In the genomic region with DNA sequence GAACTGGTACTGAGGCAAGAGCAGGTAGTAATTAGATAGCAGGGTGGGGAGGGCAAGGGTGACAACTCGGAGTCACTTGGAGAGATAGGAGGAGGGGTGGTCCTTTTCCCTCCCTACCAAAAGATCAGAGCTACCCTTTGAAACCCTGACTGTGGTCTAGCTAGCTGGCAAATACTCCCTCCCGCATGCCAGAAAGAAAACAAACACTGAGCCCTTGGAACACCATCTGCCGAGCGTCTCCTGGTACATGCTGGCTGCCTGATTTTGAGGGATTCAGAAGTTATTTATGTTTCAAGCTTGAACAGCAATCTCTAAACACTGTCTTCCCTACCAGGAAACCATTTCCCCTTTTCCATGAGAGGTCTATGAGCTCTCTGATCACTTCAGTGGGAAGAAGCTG, we compare ENCODE assay signal across 25 cellular contexts.
DNase-seq lines count a peak whose midpoint lies in the region; ATAC-seq, FAIRE-seq and TF ChIP-seq lines count a peak whose summit lies in the region.
"Had no signal": no experiment of that assay in that cellular context is flagged by ENCODE, and none has a peak within 500 bp of the region (broad histone marks: within the 10 kb centered on the region; RNA-seq: fewer than 3 reads in every experiment).

No MANE protein-coding gene starts in this region.

- no peak overlapping the region for H3K23ac ChIP-seq in H1 (ENCODE audit: insufficient read length)

- CTCF ChIA-PET in H1 (lab: Charles Lee; ENCODE audit: partially characterized antibody), result interaction anchor here (1.0 to 2.6 kb wide), 2 partner anchors 14 to 69 kb away, joined by 3 to 12 read pairs; no protein-coding TSS in a partner anchor

- 83% methylated on average over 4 of the region's 4 CpGs; no CpG with 5 or more reads in 1 of the 2 experiments for WGBS in H1 (ENCODE audit: extremely low coverage in 1 of 2, insufficient coverage in 1 of 2, insufficient read length in 1 of 2, insufficient replicate concordance in 2 of 2, low coverage in 1 of 2, low lambda C conversion rate in 2 of 2, missing lambda C conversion rate in 1 of 2), 2 experiments

- no peak overlapping the region for H3K27ac ChIP-seq in H1 (ENCODE audit: low read depth, low read length)
- H3K27ac ChIP-seq: psoas muscle, RWPE1, thyroid gland had no signal

- H2BK5ac ChIP-seq in H1 (ENCODE audit: low read depth, low read length), result no peak overlapping the region

- H3K4me1 Mint-ChIP-seq in neural crest cell, result no peaks in the 10 kb centered on the region
- H3K4me1 Mint-ChIP-seq in activated T-cell treated with anti-CD3 and anti-CD28 coated beads, Interleukin-2, amount 50 U/mL, for 72 hours (ENCODE audit: low read depth), result peaks cover 9% of the 10 kb centered on the region
- no peaks in the 10 kb centered on the region for H3K4me1 Mint-ChIP-seq in natural killer cell treated with Interleukin-12 subunit alpha and Interleukin-12 subunit beta and Interleukin-15 and Interleukin-18, amount 100 ng/mL, for 72 hours (ENCODE audit: low read depth in 2 of 2)
- H3K4me1 Mint-ChIP-seq: brain, GM23338 had no signal

- TF ChIP-seq CTCF in H1 (IDR thresholded peaks at IDR 0.05; ENCODE audit: control extremely low read depth in 1 of 3, insufficient read depth in 1 of 3, low read depth in 1 of 3, low read length in 3 of 3), result no peak
- no peak for TF ChIP-seq CTCF in neural crest cell (conservative IDR thresholded peaks at IDR 0.05)

- H3K9me3 ChIP-seq in H1 (ENCODE audit: insufficient read depth in 2 of 2, low read depth in 1 of 2, low read length in 1 of 2), result no peaks in the 10 kb centered on the region
- H3K9me3 ChIP-seq: psoas muscle, thyroid gland had no signal

- H3K9ac ChIP-seq in H1 (replicated peaks in 1 of 4; ENCODE audit: extremely low read depth in 1 of 4, low read depth in 3 of 4, low read length in 3 of 4), result no peak overlapping the region

- H4K5ac ChIP-seq in H1 (ENCODE audit: insufficient read length, low read depth, low read length), result no peak overlapping the region

- H3K79me1 ChIP-seq in H1 (ENCODE audit: low read depth, low read length), result no peaks in the 10 kb centered on the region

- H2BK12ac ChIP-seq in H1 (ENCODE audit: low read depth, low read length), result no peak overlapping the region

- H4K8ac ChIP-seq in H1 (ENCODE audit: extremely low read depth, insufficient read depth, low read length), result no peak overlapping the region

- H3K18ac ChIP-seq in H1 (ENCODE audit: extremely low read depth, low read length), result no peak overlapping the region

- no peaks in the 10 kb centered on the region for H3K9me3 Mint-ChIP-seq in neural crest cell
- H3K9me3 Mint-ChIP-seq in activated T-cell treated with anti-CD3 and anti-CD28 coated beads, Interleukin-2, amount 50 U/mL, for 72 hours, result no peaks in the 10 kb centered on the region
- H3K9me3 Mint-ChIP-seq in natural killer cell treated with Interleukin-12 subunit alpha and Interleukin-12 subunit beta and Interleukin-15 and Interleukin-18, amount 100 ng/mL, for 72 hours, result no peaks in the 10 kb centered on the region
- H3K9me3 Mint-ChIP-seq in activated naive CD4-positive, alpha-beta T cell treated with anti-CD3 and anti-CD28 coated beads, Interleukin-2, amount 50 U/mL, for 72 hours, result no peaks in the 10 kb centered on the region
- H3K9me3 Mint-ChIP-seq: brain; GM23338; nephron; stimulated activated naive B cell treated with anti-CD40 and anti-IgM and Interleukin-4, amounts not matched to agents 10 μg/mL and 1 μg/mL and 100 μg/mL, for 72 hours; WTC11 had no signal

- no peak overlapping the region for H2BK20ac ChIP-seq in H1 (ENCODE audit: low read length)

- TF ChIP-seq POLR2A in H1 (IDR thresholded peaks at IDR 0.05; ENCODE audit: control extremely low read depth in 1 of 2, low read depth in 2 of 2, low read length in 2 of 2), result no peak

- H3K36me3 ChIP-seq in H1 (ENCODE audit: control insufficient read depth in 2 of 4, insufficient read depth in 4 of 4, low read length in 3 of 4), result no peaks in the 10 kb centered on the region
- H3K36me3 ChIP-seq: thyroid gland had no signal

- H3K4me3 Mint-ChIP-seq in neural crest cell, result no peak overlapping the region
- no peak overlapping the region for H3K4me3 Mint-ChIP-seq in activated T-cell treated with anti-CD3 and anti-CD28 coated beads, Interleukin-2, amount 50 U/mL, for 72 hours
- no peak overlapping the region for H3K4me3 Mint-ChIP-seq in natural killer cell treated with Interleukin-12 subunit alpha and Interleukin-12 subunit beta and Interleukin-15 and Interleukin-18, amount 100 ng/mL, for 72 hours
- H3K4me3 Mint-ChIP-seq: brain; CD8-positive, alpha-beta T cell; GM23338; nephron; stimulated activated naive B cell treated with anti-CD40 and anti-IgM and Interleukin-4, amounts not matched to agents 10 μg/mL and 1 μg/mL and 100 μg/mL, for 72 hours; WTC11 had no signal

- H4K20me1 ChIP-seq in H1 (replicated peaks in 1 of 2; ENCODE audit: control insufficient read depth in 1 of 2, insufficient read depth in 2 of 2, low read length in 2 of 2), result no peaks in the 10 kb centered on the region

- H2AFZ ChIP-seq in H1 (ENCODE audit: low read length), result peak overlapping the region; percentile 76
- H2AFZ ChIP-seq: GM23338 had no signal

- H4K91ac ChIP-seq in H1 (replicated peaks; ENCODE audit: insufficient read length, low read length), result no peak overlapping the region

- no peaks in the 10 kb centered on the region for H3K23me2 ChIP-seq in H1 (ENCODE audit: low read depth, low read length)

- no peaks in the 10 kb centered on the region for H3K27me3 ChIP-seq in H1 (replicated peaks in 1 of 4; ENCODE audit: control insufficient read depth in 3 of 4, extremely low read depth in 1 of 4, insufficient read depth in 3 of 4, low read length in 3 of 4)
- H3K27me3 ChIP-seq: thyroid gland had no signal

- H3K36me3 Mint-ChIP-seq in neural crest cell (ENCODE audit: low read depth), result no peaks in the 10 kb centered on the region
- no peaks in the 10 kb centered on the region for H3K36me3 Mint-ChIP-seq in activated T-cell treated with anti-CD3 and anti-CD28 coated beads, Interleukin-2, amount 50 U/mL, for 72 hours (ENCODE audit: insufficient read depth in 2 of 2)
- H3K36me3 Mint-ChIP-seq in natural killer cell treated with Interleukin-12 subunit alpha and Interleukin-12 subunit beta and Interleukin-15 and Interleukin-18, amount 100 ng/mL, for 72 hours, result no peaks in the 10 kb centered on the region
- no peaks in the 10 kb centered on the region for H3K36me3 Mint-ChIP-seq in activated naive CD4-positive, alpha-beta T cell treated with anti-CD3 and anti-CD28 coated beads, Interleukin-2, amount 50 U/mL, for 72 hours
- H3K36me3 Mint-ChIP-seq: brain; CD8-positive, alpha-beta T cell; stimulated activated naive B cell treated with anti-CD40 and anti-IgM and Interleukin-4, amounts not matched to agents 10 μg/mL and 1 μg/mL and 100 μg/mL, for 72 hours; WTC11 had no signal

- no peak overlapping the region for H2BK120ac ChIP-seq in H1 (replicated peaks; ENCODE audit: low read depth, low read length)

- no peak for TF ChIP-seq EP300 in H1 (IDR thresholded peaks at IDR 0.05; ENCODE audit: borderline replicate concordance in 1 of 2, low read depth in 2 of 2, low read length in 2 of 2)

- no peaks in the 10 kb centered on the region for H3K79me2 ChIP-seq in H1 (ENCODE audit: control insufficient read depth in 1 of 2, insufficient read depth in 2 of 2, low read length in 2 of 2)

- FAIRE-seq in H1 (lab: Jason Lieb, UNC), result no peak
- FAIRE-seq: colon had no signal

- no peaks in the 10 kb centered on the region for H3K27me3 Mint-ChIP-seq in neural crest cell (ENCODE audit: low read depth)
- no peaks in the 10 kb centered on the region for H3K27me3 Mint-ChIP-seq in activated T-cell treated with anti-CD3 and anti-CD28 coated beads, Interleukin-2, amount 50 U/mL, for 72 hours (ENCODE audit: low read depth)
- H3K27me3 Mint-ChIP-seq in natural killer cell treated with Interleukin-12 subunit alpha and Interleukin-12 subunit beta and Interleukin-15 and Interleukin-18, amount 100 ng/mL, for 72 hours, result peaks cover 0 to 2% of the 10 kb centered on the region in 2 donors
- H3K27me3 Mint-ChIP-seq: brain; stimulated activated naive B cell treated with anti-CD40 and anti-IgM and Interleukin-4, amounts not matched to agents 10 μg/mL and 1 μg/mL and 100 μg/mL, for 72 hours had no signal

- H2BK15ac ChIP-seq in H1 (ENCODE audit: low read length), result no peak overlapping the region

- no peak overlapping the region for H2AK5ac ChIP-seq in H1 (ENCODE audit: low read depth, low read length)

- H3K4me2 ChIP-seq in H1 (ENCODE audit: insufficient read depth in 1 of 2, low read depth in 2 of 2, low read length in 2 of 2), result no peak overlapping the region
- H3K4me2 ChIP-seq: GM23338 had no signal

- H3K14ac ChIP-seq in H1 (ENCODE audit: insufficient read length), result no peak overlapping the region

- H3K56ac ChIP-seq in H1 (replicated peaks; ENCODE audit: insufficient read length, low read depth, low read length), result no peak overlapping the region

- peak overlapping the region; percentile 47 for H3K27ac Mint-ChIP-seq in neural crest cell (ENCODE audit: unreplicated experiment)
- H3K27ac Mint-ChIP-seq in activated T-cell treated with anti-CD3 and anti-CD28 coated beads, Interleukin-2, amount 50 U/mL, for 72 hours, result no peak overlapping the region
- H3K27ac Mint-ChIP-seq in natural killer cell treated with Interleukin-12 subunit alpha and Interleukin-12 subunit beta and Interleukin-15 and Interleukin-18, amount 100 ng/mL, for 72 hours, result no peak overlapping the region
- H3K27ac Mint-ChIP-seq in activated naive CD4-positive, alpha-beta T cell treated with anti-CD3 and anti-CD28 coated beads, Interleukin-2, amount 50 U/mL, for 72 hours, result no peak overlapping the region
- H3K27ac Mint-ChIP-seq: brain; CD8-positive, alpha-beta T cell; GM23338; stimulated activated naive B cell treated with anti-CD40 and anti-IgM and Interleukin-4, amounts not matched to agents 10 μg/mL and 1 μg/mL and 100 μg/mL, for 72 hours; WTC11 had no signal

- H3K4me1 ChIP-seq in H1 (replicated peaks in 1 of 4; ENCODE audit: control insufficient read depth in 3 of 4, insufficient read depth in 4 of 4, low read length in 3 of 4), result no peaks in the 10 kb centered on the region
- H3K4me1 ChIP-seq: psoas muscle, thyroid gland had no signal

- POLR2A ChIA-PET in H1 (lab: Charles Lee; ENCODE audit: partially characterized antibody), result no interaction called here

- H3K4ac ChIP-seq in H1 (replicated peaks; ENCODE audit: insufficient read length, low read depth, low read length), result no peak overlapping the region

- no peak for ATAC-seq in activated T-cell treated with anti-CD3 and anti-CD28 coated beads, Interleukin-2, amount 50 U/mL, for 72 hours (replicated peaks in 1 of 2)
- ATAC-seq in natural killer cell treated with Interleukin-12 subunit alpha and Interleukin-12 subunit beta and Interleukin-15 and Interleukin-18, amount 100 ng/mL, for 72 hours, result no peak
- ATAC-seq in activated naive CD4-positive, alpha-beta T cell treated with anti-CD3 and anti-CD28 coated beads, Interleukin-2, amount 50 U/mL, for 72 hours, result no peak
- ATAC-seq: CD8-positive, alpha-beta T cell; GM23338; psoas muscle; SK-N-SH treated with all-trans-retinoic acid at 6 μM for 48 hours; stimulated activated naive B cell treated with anti-CD40 and anti-IgM and Interleukin-4, amounts not matched to agents 10 μg/mL and 1 μg/mL and 100 μg/mL, for 72 hours; WTC11 had no signal

- TF ChIP-seq RAD21 in H1 (IDR thresholded peaks at IDR 0.05 in 1 of 2, conservative IDR thresholded peaks at IDR 0.05 in 1 of 2; ENCODE audit: low read depth in 2 of 2, low read length in 2 of 2), result no peak

- DNase-seq in COLO668 (lab: John Stamatoyannopoulos, UW; ENCODE audit: unreplicated experiment), result peak; percentile 22
- DNase-seq in DMS 273 treated with DMSO at 0.1 percent for 48 hours (lab: John Stamatoyannopoulos, UW), result peak; percentile 28
- DNase-seq in H1 (ENCODE audit: low read depth in 1 of 2, low spot score in 2 of 2), result no peak
- DNase-seq in neural crest cell (ENCODE audit: low read depth, low spot score), result no peak
- no peak for DNase-seq in activated T-cell treated with anti-CD3 and anti-CD28 coated beads, Interleukin-2, amount 50 U/mL, for 72 hours
- no peak for DNase-seq in natural killer cell treated with Interleukin-12 subunit alpha and Interleukin-12 subunit beta and Interleukin-15 and Interleukin-18, amount 100 ng/mL, for 72 hours (ENCODE audit: low spot score)
- no peak for DNase-seq in activated naive CD4-positive, alpha-beta T cell treated with anti-CD3 and anti-CD28 coated beads, Interleukin-2, amount 50 U/mL, for 72 hours (ENCODE audit: low spot score in 2 of 2)
- DNase-seq: activated CD4-positive, alpha-beta T cell treated with anti-CD3 and anti-CD28 coated beads, Interleukin-2, amount 50 U/mL, for 4 hours; activated CD8-positive, alpha-beta memory T cell treated with anti-CD3 and anti-CD28 coated beads, Interleukin-2, amount 50 U/mL, for 4 hours; CD8-positive, alpha-beta T cell; kidney glomerular epithelial cell; NCI-H2029 treated with DMSO at 0.1 percent for 48 hours; NCI-H524 treated with DMSO at 0.1 percent for 48 hours; psoas muscle; stimulated activated CD4-positive, alpha-beta T cell treated with anti-CD3 and anti-CD28 coated beads, Interleukin-2, amount 100 ng/mL, for 48 hours; stimulated activated naive B cell treated with anti-CD40 and anti-IgM and Interleukin-4, amounts not matched to agents 10 μg/mL and 1 μg/mL and 100 μg/mL, for 72 hours; T-helper 9 cell; thyroid gland had no signal

- no peak overlapping the region for H3K4me3 ChIP-seq in H1 (ENCODE audit: extremely low read depth in 1 of 4, insufficient read depth in 2 of 4, low read depth in 3 of 4, low read length in 4 of 4)
- H3K4me3 ChIP-seq: GM23338, psoas muscle, thyroid gland had no signal

Comparison
In these comparisons a context has a peak if more than half of its experiments do, and no peak if none do; other contexts are left out.
1. DNase-seq: peak in COLO668 (single experiment) and DMS 273 treated with DMSO at 0.1 percent for 48 hours (single experiment); none in H1 (0 of 2), neural crest cell (single experiment), activated T-cell treated with anti-CD3 and anti-CD28 coated beads, Interleukin-2, amount 50 U/mL, for 72 hours (0 of 2), natural killer cell treated with Interleukin-12 subunit alpha and Interleukin-12 subunit beta and Interleukin-15 and Interleukin-18, amount 100 ng/mL, for 72 hours (single experiment) and activated naive CD4-positive, alpha-beta T cell treated with anti-CD3 and anti-CD28 coated beads, Interleukin-2, amount 50 U/mL, for 72 hours (0 of 2).